Comparison of ENCODE assay signal across 27 cellular contexts in genomic region chr3:100783619-100784018, GRCh38.
"Had no signal": no experiment of that assay in that cellular context is flagged by ENCODE, and none has a peak within 500 bp of the region (broad histone marks: within the 10 kb centered on the region; RNA-seq: fewer than 3 reads in every experiment).

No MANE protein-coding gene starts in this region.

- ATAC-seq: esophagus mucosa; foreskin keratinocyte; gastroesophageal sphincter; heart left ventricle; left lobe of liver; naive thymus-derived CD4-positive, alpha-beta T cell; pancreas; sciatic nerve had no signal

- H3K36me3 ChIP-seq: pancreas had no signal

- H3K4me3 ChIP-seq: coronary artery, gastroesophageal sphincter, heart left ventricle, hepatocyte, lung, pancreas, smooth muscle cell, stomach, tibial artery had no signal

- H3K27me3 Mint-ChIP-seq: progenitor cell of endocrine pancreas, type B pancreatic cell had no signal

- H3K9me3 ChIP-seq: pancreas had no signal

- H3K4me1 ChIP-seq: pancreas had no signal

- H2AFZ ChIP-seq: hepatocyte had no signal

- H3K36me3 Mint-ChIP-seq: naive thymus-derived CD4-positive, alpha-beta T cell; type B pancreatic cell had no signal

- H3K27ac ChIP-seq: epithelial cell of prostate, foreskin keratinocyte, hepatocyte, pancreas, tibial artery had no signal

- FAIRE-seq: kidney, pancreas had no signal

- H3K4me1 Mint-ChIP-seq: naive thymus-derived CD4-positive, alpha-beta T cell had no signal

- H3K27me3 ChIP-seq: foreskin keratinocyte, gastroesophageal sphincter, heart left ventricle, hepatocyte, pancreas, stomach, tibial artery had no signal

- DNase-seq: foreskin keratinocyte; kidney; mesendoderm; midbrain; naive thymus-derived CD4-positive, alpha-beta T cell; occipital lobe; pancreas; stimulated activated CD4-positive, alpha-beta T cell treated with anti-CD3 and anti-CD28 coated beads, Interleukin-12 subunit alpha, Interleukin-12 subunit beta, amount 100 ng/mL, for 4 hours; stimulated activated CD4-positive, alpha-beta T cell treated with anti-CD3 and anti-CD28 coated beads, Interleukin-1b, Interleukin-23, amount 100 ng/mL, for 48 hours; stimulated activated CD4-positive, alpha-beta T cell treated with anti-CD3 and anti-CD28 coated beads, Interleukin-4, amount 100 ng/mL, for 1 hour; stimulated activated CD8-positive, alpha-beta memory T cell treated with anti-CD3 and anti-CD28 coated beads, Interleukin-4, amount 100 ng/mL, for 48 hours; stimulated activated naive CD4-positive, alpha-beta T cell treated with Interleukin-2 at 50 U/mL for 16 hours; stomach; tibial artery had no signal

- H3K4me2 ChIP-seq: hepatocyte, smooth muscle cell had no signal

- H3K4me3 Mint-ChIP-seq: naive thymus-derived CD4-positive, alpha-beta T cell; nephron; type B pancreatic cell had no signal

- H3K27ac Mint-ChIP-seq: naive thymus-derived CD4-positive, alpha-beta T cell; progenitor cell of endocrine pancreas; type B pancreatic cell had no signal

- H3K79me2 ChIP-seq: hepatocyte had no signal

- H3K9me3 Mint-ChIP-seq: type B pancreatic cell had no signal
